In the genomic region with DNA sequence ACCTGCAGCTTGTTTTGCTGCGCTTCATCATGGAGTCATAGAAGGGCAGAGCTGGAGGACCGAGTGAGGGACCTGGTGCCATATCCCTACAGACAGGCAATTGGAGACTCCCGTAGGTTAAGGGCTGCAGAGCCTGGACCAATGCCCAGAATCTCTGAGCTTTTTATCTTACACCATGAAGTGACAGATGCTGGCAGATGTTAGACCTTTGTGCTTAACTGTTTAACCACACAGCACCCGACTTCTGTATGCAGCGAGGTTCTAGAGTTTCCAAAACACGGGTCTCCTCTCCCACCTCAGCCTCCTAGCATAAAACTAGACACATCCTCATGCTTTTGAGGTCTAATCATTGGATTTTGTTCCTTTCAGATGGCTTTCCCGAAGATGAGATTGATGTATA, we compare ENCODE assay signal across 1 cellular context.
TF ChIP-seq lines count a peak whose summit lies in the region.

No MANE protein-coding gene starts in this region.

TF ChIP-seq in A549, 52 proteins besides CTCF, POLR2A, EP300 and RAD21 (continued from another document):
- TF ChIP-seq, protein P1, sequence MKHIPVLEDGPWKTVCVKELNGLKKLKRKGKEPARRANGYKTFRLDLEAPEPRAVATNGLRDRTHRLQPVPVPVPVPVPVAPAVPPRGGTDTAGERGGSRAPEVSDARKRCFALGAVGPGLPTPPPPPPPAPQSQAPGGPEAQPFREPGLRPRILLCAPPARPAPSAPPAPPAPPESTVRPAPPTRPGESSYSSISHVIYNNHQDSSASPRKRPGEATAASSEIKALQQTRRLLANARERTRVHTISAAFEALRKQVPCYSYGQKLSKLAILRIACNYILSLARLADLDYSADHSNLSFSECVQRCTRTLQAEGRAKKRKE (CRISPR knock-in tag; IDR thresholded peaks at IDR 0.05; ENCODE audit: low read depth), result no peak
- no peak for TF ChIP-seq ZSCAN20 (CRISPR knock-in tag; IDR thresholded peaks at IDR 0.05)
- no peak for TF ChIP-seq GATA3 (IDR thresholded peaks at IDR 0.05; ENCODE audit: borderline replicate concordance)
- TF ChIP-seq ZNF302 (CRISPR knock-in tag; IDR thresholded peaks at IDR 0.05), result no peak
- no peak for TF ChIP-seq TFCP2L1 (CRISPR knock-in tag; IDR thresholded peaks at IDR 0.05)
- TF ChIP-seq KDM1A (IDR thresholded peaks at IDR 0.05; ENCODE audit: low read depth), result no peak
- TF ChIP-seq ZFP36 (IDR thresholded peaks at IDR 0.05; ENCODE audit: borderline replicate concordance, partially characterized antibody), result no peak
TF ChIP-seq in A549: peak in this region for 0.
